12 cellular contexts compared by ENCODE assay signal in genomic region chr1:10665930-10666850, GRCh38.
DNase-seq lines count a peak whose midpoint lies in the region; ATAC-seq and TF ChIP-seq lines count a peak whose summit lies in the region.
"Had no signal": no experiment of that assay in that cellular context is flagged by ENCODE, and none has a peak within 500 bp of the region (broad histone marks: within the 10 kb centered on the region; RNA-seq: fewer than 3 reads in every experiment).

No MANE protein-coding gene starts in this region.

- TF ChIP-seq CTCF in adrenal gland (IDR thresholded peaks at IDR 0.05) (peak in 1 of 6 experiments; percentile 10), thyroid gland (IDR thresholded peaks at IDR 0.05) (peak in 2 of 6 experiments; percentile 32)

- TF ChIP-seq POLR2A in adrenal gland (IDR thresholded peaks at IDR 0.05) (peak in 1 of 2 donors; percentile 18), thyroid gland (IDR thresholded peaks at IDR 0.05) (peak in 1 of 2 donors; percentile 60)

- intact Hi-C loops in adrenal gland (cut with DNase I) (no loop called here), Right ventricle myocardium inferior (cut with DNase I) (no loop called here), thyroid gland (cut with DNase I) (no loop called here)

- H3K27ac ChIP-seq in adrenal gland (peak overlapping the region in 2 of 5 donors; percentile 22 to 63), thyroid gland (peak overlapping the region; percentile 85 to 90 (median 88))
- H3K27ac ChIP-seq: BLaER1 treated with 17β-estradiol and CSF1 and Interleukin-3, amounts not matched to agents 10 nM and 100 nM had no signal

- peak; percentile 69 for ATAC-seq in Right ventricle myocardium inferior

- H3K4me1 ChIP-seq in adrenal gland (replicated peaks in 1 of 2), result peaks cover 11 to 29% of the 10 kb centered on the region in 2 donors
- peaks cover 31 to 52% of the 10 kb centered on the region in 2 donors for H3K4me1 ChIP-seq in thyroid gland

- H3K4me3 ChIP-seq in adrenal gland (no peak overlapping the region), thyroid gland (replicated peaks in 1 of 3) (no peak overlapping the region)
- H3K4me3 ChIP-seq: BLaER1 treated with 17β-estradiol and CSF1 and Interleukin-3, amounts not matched to agents 10 nM and 100 nM had no signal

- WGBS in adrenal gland, 4 donors, result 77 to 88% (median 83%) methylated on average over 18 to 36 of the region's 36 CpGs
- WGBS in thyroid gland, 2 donors, result 66 to 68% methylated on average over 21 to 27 of the region's 36 CpGs

- no peaks in the 10 kb centered on the region for H3K36me3 ChIP-seq in adrenal gland (replicated peaks in 1 of 2)
- no peaks in the 10 kb centered on the region for H3K36me3 ChIP-seq in thyroid gland
- H3K36me3 ChIP-seq: BLaER1 treated with 17β-estradiol and CSF1 and Interleukin-3, amounts not matched to agents 10 nM and 100 nM had no signal

- DNase-seq in adrenal gland, result peak; percentile 77 to 94 (median 83)
- peak; percentile 83 for DNase-seq in Right ventricle myocardium inferior (ENCODE audit: missing footprints)
- DNase-seq in medulla oblongata (ENCODE audit: extremely low spot score), result peak; percentile 21
- peak; percentile 98 for DNase-seq in thyroid gland
- DNase-seq in NCI-H526 treated with DMSO at 0.1 percent for 48 hours (lab: John Stamatoyannopoulos, UW), result no peak
- DNase-seq in SHP77 treated with DMSO at 0.1 percent for 48 hours (lab: John Stamatoyannopoulos, UW), result no peak
- no peak for DNase-seq in activated naive CD4-positive, alpha-beta T cell treated with Interleukin-2 at 50 U/mL for 16 hours
- no peak for DNase-seq in HPDE6-E6E7 (ENCODE audit: extremely low spot score)
- DNase-seq: NCI-H1092, occipital lobe, SK-N-SH had no signal

- H3K9me3 ChIP-seq in adrenal gland (replicated peaks in 1 of 3), result no peaks in the 10 kb centered on the region
- H3K9me3 ChIP-seq in thyroid gland, result no peaks in the 10 kb centered on the region
- H3K9me3 ChIP-seq: BLaER1 treated with 17β-estradiol and CSF1 and Interleukin-3, amounts not matched to agents 10 nM and 100 nM; SK-N-SH had no signal

- no peaks in the 10 kb centered on the region for H3K27me3 ChIP-seq in adrenal gland
- H3K27me3 ChIP-seq in thyroid gland, result no peaks in the 10 kb centered on the region
- H3K27me3 ChIP-seq: BLaER1 treated with 17β-estradiol and CSF1 and Interleukin-3, amounts not matched to agents 10 nM and 100 nM had no signal

Comparison
In these comparisons a context has a peak if more than half of its experiments do, and no peak if none do; other contexts are left out.
1. DNase-seq: peak in adrenal gland (7 of 7), Right ventricle myocardium inferior (single experiment), medulla oblongata (single experiment) and thyroid gland (2 of 2); none in NCI-H526 treated with DMSO at 0.1 percent for 48 hours (single experiment), SHP77 treated with DMSO at 0.1 percent for 48 hours (single experiment), activated naive CD4-positive, alpha-beta T cell treated with Interleukin-2 at 50 U/mL for 16 hours (single experiment) and HPDE6-E6E7 (single experiment).